In the genomic region with DNA sequence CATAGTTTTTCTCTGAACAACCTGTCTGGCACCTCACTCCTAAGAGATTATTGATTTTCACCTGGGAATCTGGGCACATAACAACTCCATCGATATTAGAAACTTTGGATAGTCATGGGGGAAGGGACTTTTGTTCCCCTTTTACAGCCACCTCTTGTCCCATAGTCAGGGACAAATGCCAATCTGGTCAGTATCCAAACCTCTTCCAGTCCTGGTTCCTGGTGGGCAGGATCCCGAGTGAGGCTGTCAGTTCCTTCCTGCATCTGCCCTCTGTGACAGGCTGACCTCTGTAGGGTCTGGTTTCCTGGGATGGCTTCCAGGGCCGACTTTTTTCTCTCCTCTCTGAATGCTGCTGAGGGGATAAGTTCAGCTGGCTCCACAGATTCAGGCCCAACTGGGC, we compare ENCODE assay signal across 22 cellular contexts.
"Had no signal": no experiment of that assay in that cellular context is flagged by ENCODE, and none has a peak within 500 bp of the region (broad histone marks: within the 10 kb centered on the region; RNA-seq: fewer than 3 reads in every experiment).

No MANE protein-coding gene starts in this region.

- H3K27ac ChIP-seq: esophagus squamous epithelium, gastroesophageal sphincter, left ventricle myocardium inferior, lower lobe of right lung, neural progenitor cell, pancreas, right lobe of liver, testis, tibial nerve, upper lobe of right lung, vagina had no signal

- H3K9me3 Mint-ChIP-seq: effector memory CD8-positive, alpha-beta T cell; stimulated activated memory B cell treated with anti-CD40 and anti-IgM and Interleukin-4, amounts not matched to agents 10 μg/mL and 1 μg/mL and 100 μg/mL, for 72 hours; stimulated activated naive CD8-positive, alpha-beta T cell treated with anti-CD3 and anti-CD28 coated beads, Interleukin-15, amount 100 ng/mL, for 72 hours had no signal

- H3K4me2 ChIP-seq: neural progenitor cell had no signal

- H3K4me3 Mint-ChIP-seq: effector memory CD8-positive, alpha-beta T cell; immature natural killer cell; neural progenitor cell; stimulated activated memory B cell treated with anti-CD40 and anti-IgM and Interleukin-4, amounts not matched to agents 10 μg/mL and 1 μg/mL and 100 μg/mL, for 72 hours; stimulated activated naive CD8-positive, alpha-beta T cell treated with anti-CD3 and anti-CD28 coated beads, Interleukin-15, amount 100 ng/mL, for 72 hours had no signal

- H2AFZ ChIP-seq: neural progenitor cell had no signal

- H3K9me3 ChIP-seq: gastroesophageal sphincter, lower lobe of right lung, pancreas, prostate gland, right lobe of liver, testis, tibial nerve, upper lobe of right lung, vagina had no signal

- DNase-seq: effector memory CD8-positive, alpha-beta T cell; esophagus squamous epithelium; foreskin fibroblast; immature natural killer cell; kidney; left cardiac atrium; left ventricle myocardium inferior; lower lobe of right lung; mesendoderm; naive thymus-derived CD4-positive, alpha-beta T cell; pancreas; right lobe of liver; stimulated activated CD4-positive, alpha-beta T cell treated with anti-CD3 and anti-CD28 coated beads, Interleukin-4, amount 100 ng/mL, for 1 hour; stimulated activated naive CD8-positive, alpha-beta T cell treated with anti-CD3 and anti-CD28 coated beads, Interleukin-15, amount 100 ng/mL, for 72 hours; testis; upper lobe of right lung had no signal

- H3K9ac ChIP-seq: neural progenitor cell had no signal

- ATAC-seq: effector memory CD8-positive, alpha-beta T cell; gastroesophageal sphincter; left cardiac atrium; lower lobe of right lung; naive thymus-derived CD4-positive, alpha-beta T cell; right lobe of liver; stimulated activated memory B cell treated with anti-CD40 and anti-IgM and Interleukin-4, amounts not matched to agents 10 μg/mL and 1 μg/mL and 100 μg/mL, for 72 hours; stimulated activated naive CD8-positive, alpha-beta T cell treated with anti-CD3 and anti-CD28 coated beads, Interleukin-15, amount 100 ng/mL, for 72 hours; upper lobe of right lung had no signal

- H3K4me3 ChIP-seq: esophagus squamous epithelium, gastroesophageal sphincter, left ventricle myocardium inferior, lower lobe of right lung, neural progenitor cell, pancreas, prostate gland, right lobe of liver, testis, tibial nerve, upper lobe of right lung, vagina had no signal

- H3K27me3 ChIP-seq: neural progenitor cell, pancreas, right lobe of liver, testis, vagina had no signal

- H3K36me3 ChIP-seq: esophagus squamous epithelium, gastroesophageal sphincter, left ventricle myocardium inferior, lower lobe of right lung, neural progenitor cell, pancreas, prostate gland, right lobe of liver, tibial nerve, upper lobe of right lung, vagina had no signal

- H3K27ac Mint-ChIP-seq: immature natural killer cell; naive thymus-derived CD4-positive, alpha-beta T cell; neural progenitor cell; stimulated activated memory B cell treated with anti-CD40 and anti-IgM and Interleukin-4, amounts not matched to agents 10 μg/mL and 1 μg/mL and 100 μg/mL, for 72 hours; stimulated activated naive CD8-positive, alpha-beta T cell treated with anti-CD3 and anti-CD28 coated beads, Interleukin-15, amount 100 ng/mL, for 72 hours had no signal
